ENCODE assay signal across 31 cellular contexts in the genomic region with DNA sequence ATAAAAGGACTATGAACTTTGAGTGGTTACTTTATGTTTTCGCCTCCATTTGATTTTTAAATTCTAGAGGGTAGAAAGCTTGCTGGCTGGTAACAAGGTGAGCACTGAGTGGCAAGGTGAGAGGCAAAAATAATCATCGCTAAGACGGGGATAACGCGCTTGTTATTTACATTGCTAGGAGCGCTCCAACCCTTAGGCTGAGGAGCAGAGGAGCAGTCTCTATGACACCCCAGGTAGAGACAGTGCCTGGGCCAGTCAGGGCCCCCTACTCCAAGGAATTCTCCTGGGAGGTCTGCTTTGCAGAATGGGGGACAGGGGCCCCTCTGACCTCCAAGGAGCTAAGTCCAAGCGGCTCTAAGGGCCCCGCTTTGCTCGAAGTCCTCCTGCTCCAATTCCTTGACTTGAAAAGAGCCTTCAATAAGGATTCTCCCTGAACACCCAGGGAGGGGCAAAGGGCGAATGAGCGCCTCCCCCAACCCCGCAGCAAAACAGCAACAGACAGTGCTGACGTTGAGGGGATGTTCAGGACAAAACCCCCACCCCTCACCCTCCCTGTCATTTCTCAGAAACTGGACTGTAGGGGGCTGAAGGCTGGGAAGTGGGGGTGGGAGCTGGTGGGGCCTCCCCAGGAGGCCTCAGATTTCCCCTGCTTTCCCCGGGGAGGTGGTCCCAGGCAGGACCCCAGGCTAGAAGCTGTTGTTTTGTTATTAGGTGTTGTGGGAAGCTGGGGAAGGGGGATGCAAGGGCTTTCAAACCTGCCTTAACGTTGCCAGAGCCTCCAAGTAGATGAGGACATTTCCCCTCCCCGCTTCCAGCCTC. TPM values are rescaled to one million over a fixed set of nuclear protein-coding genes. Genes with fewer than 3 reads are reported as not detected.
DNase-seq lines count a peak whose midpoint lies in the region; ATAC-seq and TF ChIP-seq lines count a peak whose summit lies in the region.
"Had no signal": no experiment of that assay in that cellular context is flagged by ENCODE, and none has a peak within 500 bp of the region (broad histone marks: within the 10 kb centered on the region; RNA-seq: fewer than 3 reads in every experiment).

No MANE protein-coding gene starts in this region.

- peak overlapping the region; percentile 13 to 81 (median 64) for H3K4me3 ChIP-seq in esophagus muscularis mucosa
- H3K4me3 ChIP-seq in mucosa of rectum (ENCODE audit: low read length in 2 of 2), result peak overlapping the region in 1 of 2 donors; percentile 26
- H3K4me3 ChIP-seq in thyroid gland (replicated peaks in 1 of 3), result no peak overlapping the region
- H3K4me3 ChIP-seq: BLaER1 treated with 17β-estradiol and CSF1 and Interleukin-3, amounts not matched to agents 10 nM and 100 nM had no signal

- H3K27ac Mint-ChIP-seq in IgD-negative memory B cell, result peak overlapping the region; percentile 28 to 88 (median 41)
- peak overlapping the region; percentile 48 for H3K27ac Mint-ChIP-seq in stimulated activated naive B cell treated with anti-CD40 and anti-IgM and Interleukin-4, amounts not matched to agents 10 μg/mL and 1 μg/mL and 100 μg/mL, for 72 hours
- H3K27ac Mint-ChIP-seq: activated naive CD8-positive, alpha-beta T cell treated with anti-CD3 and anti-CD28 coated beads, Interleukin-2, amount 10 ng/mL, durations not matched to agents 7 days and 5 days; type B pancreatic cell had no signal

- TF ChIP-seq POLR2A in esophagus muscularis mucosa (IDR thresholded peaks at IDR 0.05; ENCODE audit: low read depth), result no peak
- no peak for TF ChIP-seq POLR2A in thyroid gland (IDR thresholded peaks at IDR 0.05)

- peak overlapping the region; percentile 14 to 46 for H3K9ac ChIP-seq in mucosa of rectum (ENCODE audit: low read depth in 1 of 2, low read length in 2 of 2)
- H3K9ac ChIP-seq: BLaER1 treated with 17β-estradiol and CSF1 and Interleukin-3, amounts not matched to agents 10 nM and 100 nM had no signal

- no peak for TF ChIP-seq CTCF in esophagus muscularis mucosa (IDR thresholded peaks at IDR 0.05)
- no peak for TF ChIP-seq CTCF in thyroid gland (IDR thresholded peaks at IDR 0.05)

- H3K36me3 ChIP-seq in esophagus muscularis mucosa, result no peaks in the 10 kb centered on the region
- no peaks in the 10 kb centered on the region for H3K36me3 ChIP-seq in mucosa of rectum (ENCODE audit: control insufficient read depth in 2 of 2, insufficient read depth in 2 of 2, low read length in 2 of 2)
- H3K36me3 ChIP-seq in thyroid gland, result no peaks in the 10 kb centered on the region
- H3K36me3 ChIP-seq: BLaER1 treated with 17β-estradiol and CSF1 and Interleukin-3, amounts not matched to agents 10 nM and 100 nM had no signal

- H3K27me3 ChIP-seq in esophagus muscularis mucosa (peaks cover 0 to 77% (median 4%) of the 10 kb centered on the region in 4 donors), mucosa of rectum (ENCODE audit: control insufficient read depth in 2 of 2, insufficient read depth in 2 of 2, low read length in 2 of 2) (peaks cover 56 to 60% of the 10 kb centered on the region in 2 donors), thyroid gland (peaks cover 47% of the 10 kb centered on the region)

- DNase-seq in esophagus muscularis mucosa (ENCODE audit: extremely low spot score), result no peak
- DNase-seq in stimulated activated naive B cell treated with anti-CD40 and anti-IgM and Interleukin-4, amounts not matched to agents 10 μg/mL and 1 μg/mL and 100 μg/mL, for 72 hours, result no peak
- DNase-seq in AML-193 (lab: John Stamatoyannopoulos, UW), result no peak
- DNase-seq in thyroid gland, result no peak
- no peak for DNase-seq in 8988T
- no peak for DNase-seq in Right ventricle myocardium inferior (ENCODE audit: missing footprints)
- DNase-seq: activated CD4-positive, alpha-beta T cell treated with anti-CD3 and anti-CD28 coated beads for 4 hours; activated effector memory CD4-positive, alpha-beta T cell treated with anti-CD3 and anti-CD28 coated beads, Interleukin-2, amount 50 U/mL, for 16 hours; activated naive CD8-positive, alpha-beta T cell treated with anti-CD3 and anti-CD28 coated beads, Interleukin-2, amount 10 ng/mL, durations not matched to agents 7 days and 5 days; activated T-cell treated with anti-CD3 and anti-CD28 coated beads, Interleukin-2, amount 50 U/mL, for 1 hour; caudate nucleus; COR-L47; dermis blood vessel endothelial cell; GF-D8; Kasumi-1; kidney glomerular epithelial cell; mammary epithelial cell; MV-4-11; naive B cell; NCI-H146; NCI-H2107; NCI-H774; occipital lobe; stimulated activated CD4-positive, alpha-beta T cell treated with anti-CD3 and anti-CD28 coated beads, Interleukin-1b, Interleukin-23, amount 100 ng/mL, for 48 hours; stimulated activated CD8-positive, alpha-beta memory T cell treated with anti-CD3 and anti-CD28 coated beads, Interleukin-4, amount 100 ng/mL, for 48 hours had no signal

- no peak for ATAC-seq in stimulated activated naive B cell treated with anti-CD40 and anti-IgM and Interleukin-4, amounts not matched to agents 10 μg/mL and 1 μg/mL and 100 μg/mL, for 72 hours (replicated peaks)
- no peak for ATAC-seq in Right ventricle myocardium inferior

- H3K27me3 Mint-ChIP-seq in IgD-negative memory B cell, result peaks cover 69% of the 10 kb centered on the region
- H3K27me3 Mint-ChIP-seq in stimulated activated naive B cell treated with anti-CD40 and anti-IgM and Interleukin-4, amounts not matched to agents 10 μg/mL and 1 μg/mL and 100 μg/mL, for 72 hours, result peaks cover 72 to 93% of the 10 kb centered on the region in 2 donors

- intact Hi-C loops in esophagus muscularis mucosa (cut with DNase I) (loop anchor here (5.0 kb wide), 1 partner anchor 43 kb away; no protein-coding TSS in a partner anchor), thyroid gland (cut with DNase I) (no loop called here), Right ventricle myocardium inferior (cut with DNase I) (no loop called here)

- H3K4me3 Mint-ChIP-seq in IgD-negative memory B cell, result peak overlapping the region in 1 of 4 donors; percentile 34
- no peak overlapping the region for H3K4me3 Mint-ChIP-seq in stimulated activated naive B cell treated with anti-CD40 and anti-IgM and Interleukin-4, amounts not matched to agents 10 μg/mL and 1 μg/mL and 100 μg/mL, for 72 hours
- H3K4me3 Mint-ChIP-seq: activated naive CD8-positive, alpha-beta T cell treated with anti-CD3 and anti-CD28 coated beads, Interleukin-2, amount 10 ng/mL, durations not matched to agents 7 days and 5 days had no signal

- no peaks in the 10 kb centered on the region for H3K9me3 Mint-ChIP-seq in IgD-negative memory B cell
- H3K9me3 Mint-ChIP-seq in stimulated activated naive B cell treated with anti-CD40 and anti-IgM and Interleukin-4, amounts not matched to agents 10 μg/mL and 1 μg/mL and 100 μg/mL, for 72 hours, result no peaks in the 10 kb centered on the region
- H3K9me3 Mint-ChIP-seq: activated naive CD8-positive, alpha-beta T cell treated with anti-CD3 and anti-CD28 coated beads, Interleukin-2, amount 10 ng/mL, durations not matched to agents 7 days and 5 days; type B pancreatic cell had no signal

- peaks cover 3 to 7% (median 6%) of the 10 kb centered on the region in 3 donors for H3K4me1 Mint-ChIP-seq in IgD-negative memory B cell
- peaks cover 14 to 27% of the 10 kb centered on the region in 2 donors for H3K4me1 Mint-ChIP-seq in stimulated activated naive B cell treated with anti-CD40 and anti-IgM and Interleukin-4, amounts not matched to agents 10 μg/mL and 1 μg/mL and 100 μg/mL, for 72 hours

- WGBS in esophagus muscularis mucosa, result 41% methylated on average over 16 of the region's 16 CpGs
- WGBS in thyroid gland, 2 donors, result 18 to 29% methylated on average over 14 to 16 of the region's 16 CpGs

- H3K27ac ChIP-seq in esophagus muscularis mucosa (replicated peaks in 1 of 4) (peak overlapping the region; percentile 95 to 100 (median 98)), mucosa of rectum (ENCODE audit: low read depth in 2 of 2, low read length in 2 of 2) (peak overlapping the region; percentile 71 to 79), thyroid gland (no peak overlapping the region)
- H3K27ac ChIP-seq: BLaER1 treated with 17β-estradiol and CSF1 and Interleukin-3, amounts not matched to agents 10 nM and 100 nM had no signal

- H3K9me3 ChIP-seq in esophagus muscularis mucosa (no peaks in the 10 kb centered on the region), mucosa of rectum (ENCODE audit: control insufficient read depth in 2 of 2, low read length in 2 of 2) (no peaks in the 10 kb centered on the region), thyroid gland (no peaks in the 10 kb centered on the region)
- H3K9me3 ChIP-seq: BLaER1 treated with 17β-estradiol and CSF1 and Interleukin-3, amounts not matched to agents 10 nM and 100 nM had no signal

- no peaks in the 10 kb centered on the region for H3K36me3 Mint-ChIP-seq in IgD-negative memory B cell
- H3K36me3 Mint-ChIP-seq in stimulated activated naive B cell treated with anti-CD40 and anti-IgM and Interleukin-4, amounts not matched to agents 10 μg/mL and 1 μg/mL and 100 μg/mL, for 72 hours, result peaks cover 0 to 4% of the 10 kb centered on the region in 2 donors
- H3K36me3 Mint-ChIP-seq: activated naive CD8-positive, alpha-beta T cell treated with anti-CD3 and anti-CD28 coated beads, Interleukin-2, amount 10 ng/mL, durations not matched to agents 7 days and 5 days; naive B cell; type B pancreatic cell had no signal

- H3K4me1 ChIP-seq in esophagus muscularis mucosa (peaks cover 17 to 95% (median 93%) of the 10 kb centered on the region in 4 donors), mucosa of rectum (ENCODE audit: control insufficient read depth in 2 of 2, insufficient read depth in 2 of 2, low read length in 2 of 2) (peaks cover 3 to 7% of the 10 kb centered on the region in 2 donors), thyroid gland (peaks cover 3 to 6% of the 10 kb centered on the region in 2 donors)

- TF ChIP-seq EP300 in esophagus muscularis mucosa (IDR thresholded peaks at IDR 0.05), result peak; percentile 82

RNA-seq across cellular contexts. Expression of gene FOXF1, which starts 10.2 kb away (rescaled TPM):
- polyA plus RNA-seq in IgD-negative memory B cell, result not detected
- total RNA-seq in esophagus muscularis mucosa (10 to 100 TPM; 40.7 to 94.5 (median 69.3) TPM), thyroid gland (1 to 10 TPM; 1.5 to 3.7 (median 2.3) TPM), Right ventricle myocardium inferior (0.05 TPM)
- total RNA-seq: activated CD8-positive, alpha-beta memory T cell treated with anti-CD3 and anti-CD28 coated beads for 36 hours; activated naive CD8-positive, alpha-beta T cell treated with anti-CD3 and anti-CD28 coated beads, Interleukin-2, amount 10 ng/mL, durations not matched to agents 7 days and 5 days; mammary epithelial cell; OCI-LY7 had no signal
- polyA plus RNA-seq: mammary epithelial cell had no signal

RNA-seq across cellular contexts. Expression of gene MTHFSD, which starts 54.9 kb away (rescaled TPM):
- 19.1 TPM for polyA plus RNA-seq in IgD-negative memory B cell
- 10 to 100 TPM; 10.1 to 17.9 (median 15.5) TPM for total RNA-seq in esophagus muscularis mucosa
- 10 to 100 TPM; 21.2 to 27.4 (median 25.2) TPM for total RNA-seq in thyroid gland
- 10.0 TPM for total RNA-seq in Right ventricle myocardium inferior

Comparison
In these comparisons a context has a peak if more than half of its experiments do, and no peak if none do; other contexts are left out.
1. H3K27ac ChIP-seq: peak in esophagus muscularis mucosa (4 of 4) and mucosa of rectum (2 of 2); none in thyroid gland (0 of 3).
2. H3K4me3 ChIP-seq: peak in esophagus muscularis mucosa (4 of 4); none in thyroid gland (0 of 3).
3. RNA of gene FOXF1, which starts 10.2 kb away (total RNA-seq): 40.7 to 94.5 TPM in esophagus muscularis mucosa; 1.5 to 3.7 TPM in thyroid gland and 0.05 TPM in Right ventricle myocardium inferior (single experiment); every median in the first group is over 4 times any median in the second.